ENCODE assay signal across 5 cellular contexts in the genomic region with DNA sequence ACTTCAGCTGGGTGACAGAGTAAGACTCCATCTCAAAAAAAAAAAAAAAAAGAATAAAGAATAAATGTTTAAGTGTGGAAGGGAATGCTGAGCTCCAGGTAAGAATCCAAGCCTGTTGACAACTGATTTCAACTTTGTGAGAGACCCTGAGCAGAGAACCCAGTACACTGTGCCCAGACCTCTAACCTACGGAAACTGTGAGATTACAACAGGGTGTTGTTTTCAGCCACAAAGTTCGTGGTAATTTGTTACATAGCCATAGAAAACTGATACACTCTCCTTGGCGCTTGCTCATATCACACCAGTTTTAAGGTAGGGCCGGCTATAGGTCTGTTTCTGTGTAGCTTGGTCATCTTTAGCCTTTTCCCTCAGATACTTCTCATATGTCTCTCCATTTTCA.
"Had no signal": no experiment of that assay in that cellular context is flagged by ENCODE, and none has a peak within 500 bp of the region (broad histone marks: within the 10 kb centered on the region; RNA-seq: fewer than 3 reads in every experiment).

No MANE protein-coding gene starts in this region.

- DNase-seq: H9, HCEC 1CT, IMR-90 had no signal

- H3K4me3 Mint-ChIP-seq: GM23338, H9 had no signal

- H3K4me1 Mint-ChIP-seq: GM23338, H9 had no signal

- H3K4me3 ChIP-seq: GM23338, K562 had no signal

- ATAC-seq: GM23338, K562 had no signal

- H3K27ac Mint-ChIP-seq: GM23338, H9 had no signal
